ENCODE assay signal across 1 cellular context in the genomic region with DNA sequence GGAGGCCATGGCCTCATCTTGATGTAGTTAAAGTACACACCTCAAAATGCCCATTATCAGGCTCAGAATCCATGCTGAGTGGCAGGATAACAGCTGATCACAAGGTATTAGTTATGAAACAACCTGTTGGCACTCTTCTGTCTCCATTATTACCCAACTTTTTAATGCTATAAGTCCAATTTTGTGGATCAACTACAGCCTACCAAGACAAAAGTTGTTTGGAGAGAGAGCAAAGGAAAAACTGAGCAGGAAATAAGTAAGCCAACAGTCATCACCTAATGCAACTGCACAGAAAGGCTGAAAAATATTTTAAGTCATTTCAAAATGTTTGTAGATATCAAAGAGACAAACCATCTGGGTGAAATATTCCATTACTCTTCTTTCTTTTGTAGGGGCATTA.
TF ChIP-seq lines count a peak whose summit lies in the region.

No MANE protein-coding gene starts in this region.

TF ChIP-seq in GM12878, 131 proteins besides CTCF, POLR2A, EP300 and RAD21:
- TF ChIP-seq IRF4 (IDR thresholded peaks at IDR 0.05; ENCODE audit: low read depth, low read length) = no peak
- TF ChIP-seq FOS (IDR thresholded peaks at IDR 0.05; ENCODE audit: borderline replicate concordance, extremely low read depth, insufficient read length) = no peak
- TF ChIP-seq RAD51 (IDR thresholded peaks at IDR 0.05) = no peak
- TF ChIP-seq PAX8 (IDR thresholded peaks at IDR 0.05) = no peak
- TF ChIP-seq MEF2A (IDR thresholded peaks at IDR 0.05; ENCODE audit: insufficient read depth, low read depth, low read length) = no peak
- TF ChIP-seq SIX5 (IDR thresholded peaks at IDR 0.05; ENCODE audit: low read depth, low read length, severe bottlenecking) = no peak
- no peak for TF ChIP-seq SMC3 (IDR thresholded peaks at IDR 0.05; ENCODE audit: borderline replicate concordance, low read length)
- no peak for TF ChIP-seq RUNX3 (IDR thresholded peaks at IDR 0.05; ENCODE audit: low read length)
- no peak for TF ChIP-seq EGR1 (IDR thresholded peaks at IDR 0.05; ENCODE audit: borderline replicate concordance in 1 of 2, low read depth in 2 of 2, low read length in 2 of 2)
- no peak for TF ChIP-seq ZNF217 (IDR thresholded peaks at IDR 0.05)
- no peak for TF ChIP-seq YY1 (IDR thresholded peaks at IDR 0.05; ENCODE audit: low read depth, low read length)
- no peak for TF ChIP-seq RB1 (IDR thresholded peaks at IDR 0.05; ENCODE audit: borderline replicate concordance)
- TF ChIP-seq, protein P1, sequence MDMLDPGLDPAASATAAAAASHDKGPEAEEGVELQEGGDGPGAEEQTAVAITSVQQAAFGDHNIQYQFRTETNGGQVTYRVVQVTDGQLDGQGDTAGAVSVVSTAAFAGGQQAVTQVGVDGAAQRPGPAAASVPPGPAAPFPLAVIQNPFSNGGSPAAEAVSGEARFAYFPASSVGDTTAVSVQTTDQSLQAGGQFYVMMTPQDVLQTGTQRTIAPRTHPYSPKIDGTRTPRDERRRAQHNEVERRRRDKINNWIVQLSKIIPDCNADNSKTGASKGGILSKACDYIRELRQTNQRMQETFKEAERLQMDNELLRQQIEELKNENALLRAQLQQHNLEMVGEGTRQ (IDR thresholded peaks at IDR 0.05; ENCODE audit: borderline replicate concordance, low read depth, low read length) = no peak
